15 cellular contexts compared by ENCODE assay signal in the genomic region with DNA sequence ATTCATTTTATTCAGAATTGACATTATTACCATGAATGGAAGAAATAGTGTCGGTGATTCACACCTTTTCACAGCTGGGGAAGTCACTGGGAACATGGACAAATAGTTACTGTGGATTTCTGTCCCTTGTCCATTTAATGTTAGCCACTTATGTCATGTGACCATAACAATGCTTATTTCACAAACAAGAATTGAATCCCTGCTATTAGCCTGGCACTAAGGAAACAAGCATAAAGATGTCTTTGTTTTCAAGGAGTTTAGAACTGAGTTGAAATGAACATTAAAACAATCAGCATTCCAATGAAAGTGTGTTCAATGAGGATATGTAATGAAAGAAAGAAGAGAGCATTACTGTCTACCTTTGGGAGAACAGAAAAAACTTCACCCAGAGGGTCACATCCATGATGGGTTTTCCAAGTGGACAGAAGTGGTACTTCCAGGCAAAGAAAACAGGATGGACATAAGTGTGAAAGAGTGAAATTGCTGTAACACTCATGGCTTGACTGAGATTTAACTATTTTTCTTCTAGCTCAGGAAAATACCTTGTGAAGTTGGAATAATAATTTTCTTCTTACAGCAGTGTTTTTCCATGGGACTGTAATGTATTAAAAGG.
A peak's percentile ranks its signal among the peaks of the same experiment; 100 is the strongest.
DNase-seq lines count a peak whose midpoint lies in the region; ATAC-seq, FAIRE-seq and TF ChIP-seq lines count a peak whose summit lies in the region.
"Had no signal": no experiment of that assay in that cellular context is flagged by ENCODE, and none has a peak within 500 bp of the region (broad histone marks: within the 10 kb centered on the region; RNA-seq: fewer than 3 reads in every experiment).

No MANE protein-coding gene starts in this region.

- peaks cover 25% of the 10 kb centered on the region for H3K4me1 ChIP-seq in RWPE2 (ENCODE audit: insufficient read depth, poor library complexity, severe bottlenecking)
- H3K4me1 ChIP-seq: prostate gland, transverse colon had no signal

- H3K9me3 ChIP-seq in RWPE2 (ENCODE audit: severe bottlenecking) = no peaks in the 10 kb centered on the region
- H3K9me3 ChIP-seq: prostate gland, transverse colon had no signal

- H3K36me3 ChIP-seq in RWPE2 (ENCODE audit: low read depth) = no peaks in the 10 kb centered on the region
- H3K36me3 ChIP-seq: prostate gland, transverse colon had no signal

- no peak for TF ChIP-seq CTCF in D721Med (IDR thresholded peaks at IDR 0.05; ENCODE audit: insufficient read depth, missing control alignments)
- TF ChIP-seq CTCF in RWPE2 (IDR thresholded peaks at IDR 0.05; ENCODE audit: poor library complexity, severe bottlenecking) = no peak
- peak; percentile 43 for TF ChIP-seq CTCF in fibroblast of pulmonary artery (IDR thresholded peaks at IDR 0.05; ENCODE audit: low read length, missing control alignments)

- H3K27ac ChIP-seq in RWPE2 (ENCODE audit: poor library complexity, severe bottlenecking) = peak overlapping the region; percentile 64
- H3K27ac ChIP-seq: C4-2B, prostate gland, transverse colon had no signal

- H3K4me3 ChIP-seq in RWPE2 (ENCODE audit: severe bottlenecking) (no peak overlapping the region), fibroblast of pulmonary artery (replicated peaks; ENCODE audit: low read depth, low read length) (no peak overlapping the region)
- H3K4me3 ChIP-seq: prostate gland, transverse colon had no signal

- no peaks in the 10 kb centered on the region for H3K27me3 ChIP-seq in RWPE2 (ENCODE audit: insufficient read depth, poor library complexity, severe bottlenecking)
- H3K27me3 ChIP-seq: transverse colon had no signal

- FAIRE-seq in D721Med (lab: Jason Lieb, UNC) = peak; percentile 16
- FAIRE-seq: GM12891 had no signal

- ATAC-seq in RWPE2 (ENCODE audit: low read depth) (peak; percentile 5; the same call in 2 of the 3 replicates), HG03159 (IDR thresholded peaks at IDR 0.05; ENCODE audit: unreplicated experiment) (no peak), HG02610 (IDR thresholded peaks at IDR 0.05; ENCODE audit: unreplicated experiment) (no peak), esophagus mucosa (no peak)

- DNase-seq in D721Med (ENCODE audit: insufficient read length, low spot score) (no peak), RWPE2 (ENCODE audit: low spot score) (no peak), fibroblast of pulmonary artery (ENCODE audit: low read depth) (no peak), pons (ENCODE audit: low spot score) (peak; percentile 88), SIG-M5 treated with dmso at 0.1 percent for 504 hours (lab: John Stamatoyannopoulos, UW; ENCODE audit: unreplicated experiment) (no peak)
- DNase-seq: activated CD4-positive, alpha-beta T cell treated with anti-CD3 and anti-CD28 coated beads, Interleukin-2, amount 10 ng/mL, durations not matched to agents 7 days and 5 days; activated T-cell treated with anti-CD3 and anti-CD28 coated beads, Interleukin-2, amount 50 U/mL, for 4 hours; NCI-H1930; transverse colon had no signal
